ENCODE assay signal across 8 cellular contexts in the genomic region with DNA sequence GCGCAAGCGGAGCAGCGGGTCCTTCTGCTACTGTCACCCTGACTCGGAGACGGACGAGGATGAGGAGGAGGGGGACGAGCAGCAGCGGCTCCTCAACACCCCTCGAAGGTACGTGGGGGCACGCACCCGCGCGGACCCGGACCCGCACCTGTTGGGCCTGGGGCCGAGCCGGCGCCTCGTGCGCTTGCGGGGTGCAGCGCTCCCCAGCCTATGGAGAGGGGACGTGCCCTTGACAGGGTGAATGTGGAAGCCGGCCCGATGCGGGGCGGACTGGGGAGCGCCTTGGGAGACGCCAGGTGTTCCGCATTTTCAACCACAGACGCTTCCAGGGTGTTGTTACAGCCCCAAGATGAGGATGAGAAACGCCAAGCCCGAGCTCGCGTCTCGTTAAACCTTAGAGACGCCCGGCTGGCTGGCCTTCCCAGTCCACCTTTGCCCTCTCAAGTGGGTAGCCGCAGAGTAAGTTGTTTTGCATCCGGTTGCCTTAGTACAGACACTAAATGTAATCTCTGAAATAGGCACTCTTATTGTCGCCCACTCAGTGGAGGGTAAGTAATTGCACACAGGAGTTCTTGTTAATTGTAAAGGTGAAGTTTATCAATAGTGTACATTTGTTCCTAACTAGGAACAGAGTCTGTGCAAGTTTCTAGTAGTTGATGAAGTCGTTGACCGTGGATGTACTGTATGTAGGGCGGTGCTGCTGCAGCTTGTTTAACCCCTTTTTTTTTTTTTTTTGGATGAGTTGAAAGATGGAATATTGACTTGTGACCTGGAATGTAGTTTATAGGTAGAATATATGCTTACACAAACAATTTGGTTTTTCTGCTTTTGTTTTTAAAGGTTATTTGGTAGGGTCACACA. TPM values are rescaled to one million over a fixed set of nuclear protein-coding genes. Genes with fewer than 3 reads are reported as not detected.
DNase-seq lines count a peak whose midpoint lies in the region; ATAC-seq, FAIRE-seq and TF ChIP-seq lines count a peak whose summit lies in the region.

No MANE protein-coding gene starts in this region.

- H3K4me3 ChIP-seq in GM23248 (peak overlapping the region; percentile 80), Karpas-422 (ENCODE audit: low read length) (peak overlapping the region; percentile 79), choroid plexus epithelial cell (ENCODE audit: low read depth, low read length) (peak overlapping the region; percentile 96), HepG2 (replicated peaks in 1 of 3; ENCODE audit: insufficient read depth in 1 of 3, low read depth in 2 of 3, low read length in 3 of 3) (peak overlapping the region; percentile 82 to 96 (median 93))

- H3K9me2 ChIP-seq in GM23248 (ENCODE audit: insufficient read depth): no peaks in the 10 kb centered on the region
- no peaks in the 10 kb centered on the region for H3K9me2 ChIP-seq in Karpas-422 (replicated peaks; ENCODE audit: insufficient read depth, low read length)

- peak; percentile 7 for ATAC-seq in WTC11
- ATAC-seq in HepG2: peak; percentile 69

- no peaks in the 10 kb centered on the region for H3K27me3 Mint-ChIP-seq in WTC11 (ENCODE audit: low read depth)

- H3K9ac ChIP-seq in GM23248: peak overlapping the region; percentile 91
- peak overlapping the region; percentile 92 for H3K9ac ChIP-seq in Karpas-422 (ENCODE audit: low read length)
- peak overlapping the region; percentile 93 for H3K9ac ChIP-seq in HepG2 (ENCODE audit: insufficient read depth, low read depth, low read length)

- H3K9me3 ChIP-seq in GM23248 (ENCODE audit: low read depth) (no peaks in the 10 kb centered on the region), Karpas-422 (ENCODE audit: low read length) (no peaks in the 10 kb centered on the region), HepG2 (ENCODE audit: low read length) (no peaks in the 10 kb centered on the region)

- CTCF ChIA-PET in WTC11 (lab: Charles Lee) (interaction anchor here (1.9 kb wide), 1 partner anchor 106 kb away, joined by 11 read pairs; no protein-coding TSS in a partner anchor), HepG2 (lab: Yijun Ruan, JAX; ENCODE audit: low intra/inter-chr PET ratio, low total read pairs) (no interaction called here)

- peaks cover 6% of the 10 kb centered on the region; the same call in 1 of the 2 replicates for H3K36me3 Mint-ChIP-seq in WTC11

- H3K4me1 ChIP-seq in GM23248 (ENCODE audit: insufficient read depth): peaks cover 22% of the 10 kb centered on the region
- H3K4me1 ChIP-seq in Karpas-422 (ENCODE audit: low read length): peaks cover 49% of the 10 kb centered on the region
- peaks cover 62% of the 10 kb centered on the region for H3K4me1 ChIP-seq in HepG2 (ENCODE audit: insufficient read depth, low read length)

- H3K79me2 ChIP-seq in GM23248 (ENCODE audit: insufficient read depth): peaks cover 58% of the 10 kb centered on the region
- H3K79me2 ChIP-seq in Karpas-422 (ENCODE audit: low read length): peaks cover 58% of the 10 kb centered on the region
- peaks cover 56% of the 10 kb centered on the region for H3K79me2 ChIP-seq in HepG2 (ENCODE audit: insufficient read depth, low read length)

- no peak for TF ChIP-seq EP300 in HepG2 (IDR thresholded peaks at IDR 0.05; ENCODE audit: low read depth in 2 of 2, low read length in 2 of 2)
- TF ChIP-seq EP300 in HepG2 (CRISPR knock-in tag; IDR thresholded peaks at IDR 0.05; ENCODE audit: borderline replicate concordance): no peak

- peaks cover 14% of the 10 kb centered on the region for H3F3A ChIP-seq in GM23248 (ENCODE audit: insufficient read depth)

- peaks cover 21% of the 10 kb centered on the region for H3K4me1 Mint-ChIP-seq in WTC11

- H3K27ac ChIP-seq in GM23248 (peak overlapping the region; percentile 38), Karpas-422 (ENCODE audit: low read length) (peak overlapping the region; percentile 33), HepG2 (ENCODE audit: extremely low read length, insufficient read depth, low read length) (peak overlapping the region; percentile 56)

- 0 out of 4 replicates have a peak, but pooled peaks of 1 of the 2 experiments have one; percentile 27 for TF ChIP-seq POLR2A in HepG2 (IDR thresholded peaks at IDR 0.05; ENCODE audit: insufficient read depth in 1 of 2, low read depth in 2 of 2, low read length in 2 of 2)

- in situ Hi-C loops in GM23248 (cut with MboI): no loop called here
- in situ Hi-C loops in HepG2 (cut with HindIII; ENCODE audit: extremely low pct_ligation_motif_present, low pct_unique_long_range_greater_than_20kb): no loop called here

- peak; percentile 30 for FAIRE-seq in HepG2 (lab: Jason Lieb, UNC)

- H3K9me3 Mint-ChIP-seq in WTC11: no peaks in the 10 kb centered on the region

- no peak for TF ChIP-seq RAD21 in HepG2 (CRISPR knock-in tag; IDR thresholded peaks at IDR 0.05)

- H3K4me2 ChIP-seq in GM23248 (ENCODE audit: unreplicated experiment) (peak overlapping the region; percentile 96), Karpas-422 (ENCODE audit: low read depth, low read length, poor library complexity, severe bottlenecking) (peak overlapping the region; percentile 79), HepG2 (ENCODE audit: low read depth, low read length) (peak overlapping the region; percentile 69)

- 1% methylated on average over 28 to 44 of the region's 45 CpGs for WGBS in GM23248 (ENCODE audit: low coverage in 1 of 2, low lambda C conversion rate in 2 of 2, missing lambda C conversion rate in 2 of 2), 2 experiments
- 3% methylated on average over 5 of the region's 45 CpGs for WGBS in HepG2 (ENCODE audit: low lambda C conversion rate)

- DNase-seq in EL: peak; percentile 48
- peak; percentile 59 for DNase-seq in GM23248
- peak; percentile 76 for DNase-seq in Karpas-422
- DNase-seq in WTC11 (ENCODE audit: low spot score): peak; percentile 53
- DNase-seq in choroid plexus epithelial cell (ENCODE audit: low read depth): peak; percentile 24
- DNase-seq in HepG2 (ENCODE audit: low spot score): peak; percentile 47
- peak; percentile 9 to 33 (median 26) for DNase-seq in stimulated activated CD4-positive, alpha-beta T cell treated with anti-CD3 and anti-CD28 coated beads, TNF-alpha, amount 100 ng/mL, for 24 hours (ENCODE audit: low read depth in 3 of 3)
- DNase-seq in NCI-H2029 treated with DMSO at 0.1 percent for 48 hours (lab: John Stamatoyannopoulos, UW): no peak

- H4K20me1 ChIP-seq in GM23248 (ENCODE audit: insufficient read depth): no peaks in the 10 kb centered on the region
- H4K20me1 ChIP-seq in Karpas-422 (ENCODE audit: insufficient read depth, low read depth, low read length): peaks cover 12% of the 10 kb centered on the region; the same call in 1 of the 2 replicates
- peaks cover 5% of the 10 kb centered on the region; the same call in 1 of the 2 replicates for H4K20me1 ChIP-seq in HepG2 (ENCODE audit: insufficient read depth, low read length)

- H3K4me3 Mint-ChIP-seq in WTC11: peak overlapping the region; percentile 87

- TF ChIP-seq CTCF in WTC11 (IDR thresholded peaks at IDR 0.05) (no peak), choroid plexus epithelial cell (conservative IDR thresholded peaks at IDR 0.05; ENCODE audit: low read depth, low read length) (no peak), HepG2 (CRISPR knock-in tag; IDR thresholded peaks at IDR 0.05) (no peak)

- POLR2A ChIA-PET in WTC11 (lab: Charles Lee) (no interaction called here), HepG2 (lab: Yijun Ruan, JAX) (interaction anchor here (1.0 to 4.1 kb wide), 2 partner anchors 63 to 89 kb away, joined by 5 to 29 read pairs; a partner anchor contains a TSS)

- intact Hi-C loops in HepG2 (cut with micrococcal nuclease; ENCODE audit: unreplicated experiment): no loop called here

- peak overlapping the region; percentile 46; the same call in 1 of the 2 replicates for H3K27ac Mint-ChIP-seq in WTC11

- H3K36me3 ChIP-seq in GM23248 (ENCODE audit: low read depth) (0 out of 2 replicates have a peak, but pooled peaks cover under 1% of the 10 kb centered on the region), Karpas-422 (ENCODE audit: insufficient read depth, low read length) (peaks cover 10% of the 10 kb centered on the region), HepG2 (replicated peaks in 1 of 2; ENCODE audit: control insufficient read depth in 1 of 2, insufficient read depth in 2 of 2, low read length in 2 of 2) (no peaks in the 10 kb centered on the region; a peak in 2 of 5 replicates)

- no TSS peak for BruUV-seq in HepG2 (replicated peaks; lab: Mats Ljungman, UMichigan)

- H3K27me3 ChIP-seq in GM23248 (replicated peaks; ENCODE audit: insufficient read depth) (no peaks in the 10 kb centered on the region), Karpas-422 (ENCODE audit: low read length) (no peaks in the 10 kb centered on the region), HepG2 (ENCODE audit: control insufficient read depth in 1 of 2, insufficient read depth in 2 of 2, low read length in 2 of 2) (no peaks in the 10 kb centered on the region; a peak in 1 of 5 replicates)

- H2AFZ ChIP-seq in GM23248 (peak overlapping the region; percentile 89), Karpas-422 (ENCODE audit: low read length) (peak overlapping the region; percentile 25; the same call in 1 of the 2 replicates), HepG2 (ENCODE audit: low read length) (no peak overlapping the region)

RNA-seq across cellular contexts. Expression of a gene that starts 0.8 kb away (rescaled TPM):
- 9.6 and 15.7 TPM in 2 replicates for total RNA-seq in GM23248 (2014; rRNA removed; shearing (Covaris generic))
- polyA plus RNA-seq in GM23248 (2016; fragmentation: Nextera tagmentation; extraction: Ambion mirVana) (13.8 and 14.5 TPM in 2 replicates), HepG2 (2011; rRNA removed) (13.3 and 24.0 TPM in 2 replicates)
- total RNA-seq in Karpas-422 (2014; rRNA removed; shearing (Covaris generic); ENCODE audit: low replicate concordance): 34.4 and 75.3 TPM in 2 replicates
- total RNA-seq in WTC11 (2021) (17.2 to 21.6 TPM (median 20.5 TPM) in 3 replicates), HepG2 (2016; rRNA removed; fragmentation: Illumina TruSeq; extraction: Trizol) (18.7 and 24.0 TPM in 2 replicates)
- 4.9 and 5.0 TPM in 2 replicates for total RNA-seq in HepG2 (2016; cell fraction: cytosol; rRNA removed; fragmentation: Illumina TruSeq; extraction: Trizol; ENCODE audit: low read depth)
- total RNA-seq in HepG2 (2016; cell fraction: insoluble cytoplasmic fraction; rRNA removed; fragmentation: Illumina TruSeq; extraction: Trizol): 19.7 and 21.7 TPM in 2 replicates
- total RNA-seq in HepG2 (2016; cell fraction: membrane; rRNA removed; fragmentation: Illumina TruSeq; extraction: Trizol): 16.6 and 19.2 TPM in 2 replicates
- total RNA-seq in HepG2 (2016; cell fraction: nucleus; rRNA removed; fragmentation: Illumina TruSeq; extraction: Trizol): 19.6 and 26.0 TPM in 2 replicates
- 6.6 and 11.0 TPM in 2 replicates for polyA plus RNA-seq in HepG2 (2011; cell fraction: cytosol; rRNA removed)
- polyA plus RNA-seq in HepG2 (2011; cell fraction: nucleus; rRNA removed): 6.5 and 10.4 TPM in 2 replicates
- polyA plus RNA-seq in HepG2 (2012): 13.2 and 20.8 TPM in 2 replicates
- 3.7 and 4.0 TPM in 2 replicates for polyA plus RNA-seq in HepG2 (2016; cell fraction: cytosol; fragmentation: Illumina TruSeq; extraction: Trizol; ENCODE audit: low read depth)
- polyA plus RNA-seq in HepG2 (2016; cell fraction: insoluble cytoplasmic fraction; fragmentation: Illumina TruSeq; extraction: Trizol; ENCODE audit: low read depth): 28.8 and 30.2 TPM in 2 replicates
- 15.5 and 15.6 TPM in 2 replicates for polyA plus RNA-seq in HepG2 (2016; cell fraction: membrane; fragmentation: Illumina TruSeq; extraction: Trizol; ENCODE audit: low read depth)
- 30.9 and 40.5 TPM in 2 replicates for polyA plus RNA-seq in HepG2 (2016; cell fraction: nucleus; fragmentation: Illumina TruSeq; extraction: Trizol; ENCODE audit: insufficient read depth, low read depth)
- 3.9 and 9.7 TPM in 2 replicates for polyA minus RNA-seq in HepG2 (2011; rRNA and poly(A)+ RNA removed; ENCODE audit: low replicate concordance)
- polyA minus RNA-seq in HepG2 (2011; cell fraction: cytosol; rRNA and poly(A)+ RNA removed): 10.1 and 12.1 TPM in 2 replicates
- 15.8 and 18.9 TPM in 2 replicates for polyA minus RNA-seq in HepG2 (2011; cell fraction: nucleus; rRNA and poly(A)+ RNA removed)
